In genomic region chr4:66872696-66873095, GRCh38 we compare ENCODE assay signal across 7 cellular contexts.
"Had no signal": no experiment of that assay in that cellular context is flagged by ENCODE, and none has a peak within 500 bp of the region (broad histone marks: within the 10 kb centered on the region; RNA-seq: fewer than 3 reads in every experiment).

No MANE protein-coding gene starts in this region.

- DNase-seq: GM23248, GOT3, H7, HCEC 1CT, KBM-7 had no signal

- H3K4me2 ChIP-seq: KMS-11 had no signal

- FAIRE-seq: HTR-8/SVneo had no signal

- H2AFZ ChIP-seq: GM23248 had no signal

- H3K27ac ChIP-seq: GM23248, KMS-11 had no signal

- H3K4me3 ChIP-seq: GM23248 had no signal

- H3K9ac ChIP-seq: GM23248, KMS-11 had no signal
